8 cellular contexts compared by ENCODE assay signal in genomic region chr10:71812016-71812912, GRCh38. TPM values are rescaled to one million over a fixed set of nuclear protein-coding genes. Genes with fewer than 3 reads are reported as not detected.
A peak's percentile ranks its signal among the peaks of the same experiment; 100 is the strongest.
DNase-seq lines count a peak whose midpoint lies in the region; TF ChIP-seq lines count a peak whose summit lies in the region.

No MANE protein-coding gene starts in this region.

- H3K9me3 ChIP-seq in adrenal gland (replicated peaks in 1 of 3): no peaks in the 10 kb centered on the region

- no peak for TF ChIP-seq POLR2A in adrenal gland (IDR thresholded peaks at IDR 0.05)

- TF ChIP-seq CTCF in 22Rv1 (IDR thresholded peaks at IDR 0.05) (peak; percentile 88), GM12874 (IDR thresholded peaks at IDR 0.05; ENCODE audit: insufficient read depth, low read depth, low read length) (peak; percentile 95), adrenal gland (IDR thresholded peaks at IDR 0.05) (peak; percentile 64 to 90 (median 74))

- H3K27me3 ChIP-seq in adrenal gland: no peaks in the 10 kb centered on the region

- WGBS in adrenal gland, 4 donors: 37 to 62% (median 39%) methylated on average over 7 to 22 of the region's 22 CpGs

- in situ Hi-C loops in KBM-7 (cut with MboI; ENCODE audit: low pct_unique_long_range_greater_than_20kb, low sequenced_read_pairs): no loop called here

- intact Hi-C loops in adrenal gland (cut with DNase I): loop anchor here (5.0 to 10.0 kb wide), 4 partner anchors 73 to 500 kb away; partner anchors contain the start of gene CDH23 (in 1 of the 2)

- peaks cover 1 to 11% of the 10 kb centered on the region in 2 donors for H3K4me1 ChIP-seq in adrenal gland (replicated peaks in 1 of 2)

- H3K4me3 ChIP-seq in adrenal gland: no peak overlapping the region

- peak; percentile 83 for DNase-seq in KBM-7
- DNase-seq in T-helper 2 cell: peak; percentile 53 to 73 (median 64)
- DNase-seq in adrenal gland: peak; percentile 50 to 76 (median 71)
- peak; percentile 87 for DNase-seq in hepatic stellate cell (ENCODE audit: low spot score)
- DNase-seq in stimulated activated CD4-positive, alpha-beta T cell treated with anti-CD3 and anti-CD28 coated beads, Interleukin-12 subunit alpha, Interleukin-12 subunit beta, amount 100 ng/mL, for 4 hours: peak; percentile 83
- no peak for DNase-seq in NCI-H187 (lab: John Stamatoyannopoulos, UW)

- H3K27ac ChIP-seq in 22Rv1 (no peak overlapping the region), adrenal gland (no peak overlapping the region)

- H3K36me3 ChIP-seq in adrenal gland (replicated peaks in 1 of 2): peaks cover 0 to 24% of the 10 kb centered on the region in 2 donors

RNA-seq across cellular contexts. Expression of gene PSAP, which starts 38.8 kb away (rescaled TPM):
- 1,000 to 10,000 TPM; 1,730 to 3,452 (median 2,381) TPM for total RNA-seq in adrenal gland
- 1,000 to 10,000 TPM in 1 of 3 donors, 100 to 1,000 TPM in 2; 623 to 1,694 (median 805) TPM for polyA plus RNA-seq in adrenal gland

RNA-seq across cellular contexts. Expression of gene VSIR, which starts 38.9 kb away (rescaled TPM):
- 10 to 100 TPM; 14.1 to 71.7 (median 41.5) TPM for total RNA-seq in adrenal gland
- 10 to 100 TPM; 10.8 to 17.1 (median 15.3) TPM for polyA plus RNA-seq in adrenal gland

Comparison
In these comparisons a context has a peak if more than half of its experiments do, and no peak if none do; other contexts are left out.
1. DNase-seq: peak in KBM-7 (single experiment), T-helper 2 cell (5 of 5), adrenal gland (7 of 7), hepatic stellate cell (single experiment) and stimulated activated CD4-positive, alpha-beta T cell treated with anti-CD3 and anti-CD28 coated beads, Interleukin-12 subunit alpha, Interleukin-12 subunit beta, amount 100 ng/mL, for 4 hours (single experiment); none in NCI-H187 (0 of 2).
2. Peak in every context shown above with its lines, with median percentiles within 50 percentile points of each other: CTCF ChIP-seq.